14 cellular contexts compared by ENCODE assay signal in genomic region chr9:9631302-9631701, GRCh38.
DNase-seq lines count a peak whose midpoint lies in the region; ATAC-seq and TF ChIP-seq lines count a peak whose summit lies in the region.
"Had no signal": no experiment of that assay in that cellular context is flagged by ENCODE, and none has a peak within 500 bp of the region (broad histone marks: within the 10 kb centered on the region; RNA-seq: fewer than 3 reads in every experiment).

No MANE protein-coding gene starts in this region.

- BruUV-seq in OCI-LY7 (replicated peaks; lab: Mats Ljungman, UMichigan) = no TSS peak

- no peak overlapping the region for H3K4me3 Mint-ChIP-seq in T-helper 2 cell treated with Interferon-gamma antibody and Interleukin-4, amounts not matched to agents 5 μg/mL and 100 μg/mL, for 36 hours
- H3K4me3 Mint-ChIP-seq: activated T-cell treated with anti-CD3 and anti-CD28 coated beads, Interleukin-2, amount 50 U/mL, for 24 hours; immature natural killer cell had no signal

- peaks cover 27% of the 10 kb centered on the region for H3K4me1 ChIP-seq in OCI-LY7 (ENCODE audit: insufficient read depth, low read length, poor library complexity, severe bottlenecking)
- H3K4me1 ChIP-seq in hepatocyte (ENCODE audit: insufficient read depth) = no peaks in the 10 kb centered on the region

- H3K27me3 ChIP-seq in hepatocyte = no peaks in the 10 kb centered on the region

- H3K9me2 ChIP-seq in OCI-LY7 (ENCODE audit: insufficient read depth, low read length) (no peaks in the 10 kb centered on the region), hepatocyte (replicated peaks; ENCODE audit: insufficient read depth) (no peaks in the 10 kb centered on the region)

- H3K79me2 ChIP-seq in OCI-LY7 (ENCODE audit: insufficient read depth, low read depth, low read length) = no peaks in the 10 kb centered on the region
- H3K79me2 ChIP-seq in hepatocyte = no peaks in the 10 kb centered on the region

- no peak overlapping the region for H3K4me3 ChIP-seq in OCI-LY7 (ENCODE audit: low read depth, low read length, poor library complexity, severe bottlenecking)
- H3K4me3 ChIP-seq in hepatocyte = no peak overlapping the region

- no peak overlapping the region for H3K27ac ChIP-seq in OCI-LY7 (ENCODE audit: low read depth, low read length, poor library complexity, severe bottlenecking)
- no peak overlapping the region for H3K27ac ChIP-seq in hepatocyte

- ATAC-seq in GM18517 (IDR thresholded peaks at IDR 0.05; ENCODE audit: unreplicated experiment) (peak; percentile 75), GM21390 (IDR thresholded peaks at IDR 0.05; ENCODE audit: unreplicated experiment) (peak; percentile 81), HG02981 (IDR thresholded peaks at IDR 0.05; ENCODE audit: unreplicated experiment) (peak; percentile 69)

- CTCF ChIA-PET in OCI-LY7 (lab: Charles Lee; ENCODE audit: unreplicated experiment) = no interaction called here

- H4K20me1 ChIP-seq in OCI-LY7 (ENCODE audit: insufficient read depth, low read length) (no peaks in the 10 kb centered on the region), hepatocyte (ENCODE audit: insufficient read depth, poor library complexity, severe bottlenecking) (no peaks in the 10 kb centered on the region)

- intact Hi-C loops in OCI-LY7 (cut with micrococcal nuclease; ENCODE audit: unreplicated experiment) = loop anchor here (2.0 kb wide), 1 partner anchor 19 kb away; no protein-coding TSS in a partner anchor

- no peak for TF ChIP-seq CTCF in OCI-LY7 (conservative IDR thresholded peaks at IDR 0.05; ENCODE audit: low read length)
- TF ChIP-seq CTCF in hepatocyte (IDR thresholded peaks at IDR 0.05; ENCODE audit: poor library complexity) = no peak

- H3K36me3 Mint-ChIP-seq in T-helper 2 cell treated with Interferon-gamma antibody and Interleukin-4, amounts not matched to agents 5 μg/mL and 100 μg/mL, for 36 hours (ENCODE audit: low read depth) = no peaks in the 10 kb centered on the region
- H3K36me3 Mint-ChIP-seq: immature natural killer cell had no signal

- H3K27me3 Mint-ChIP-seq in T-helper 2 cell treated with Interferon-gamma antibody and Interleukin-4, amounts not matched to agents 5 μg/mL and 100 μg/mL, for 36 hours (ENCODE audit: low read depth) = no peaks in the 10 kb centered on the region
- H3K27me3 Mint-ChIP-seq: activated T-cell treated with anti-CD3 and anti-CD28 coated beads, Interleukin-2, amount 50 U/mL, for 24 hours had no signal

- no peak overlapping the region for H3K27ac Mint-ChIP-seq in T-helper 2 cell treated with Interferon-gamma antibody and Interleukin-4, amounts not matched to agents 5 μg/mL and 100 μg/mL, for 36 hours
- H3K27ac Mint-ChIP-seq: activated T-cell treated with anti-CD3 and anti-CD28 coated beads, Interleukin-2, amount 50 U/mL, for 24 hours; immature natural killer cell had no signal

- POLR2A ChIA-PET in OCI-LY7 (lab: Charles Lee) = interaction anchor here (0.6 to 2.3 kb wide), 11 partner anchors 9 to 214 kb away, joined by 3 to 11 read pairs (median 5); no protein-coding TSS in a partner anchor

- H3K9me3 ChIP-seq in OCI-LY7 (ENCODE audit: low read length) (no peaks in the 10 kb centered on the region), hepatocyte (ENCODE audit: low read depth) (no peaks in the 10 kb centered on the region)

- no peaks in the 10 kb centered on the region for H3K9me3 Mint-ChIP-seq in T-helper 2 cell treated with Interferon-gamma antibody and Interleukin-4, amounts not matched to agents 5 μg/mL and 100 μg/mL, for 36 hours

- peak overlapping the region; percentile 22; the same call in 1 of the 2 replicates for H2AFZ ChIP-seq in OCI-LY7 (ENCODE audit: low read length)
- no peak overlapping the region for H2AFZ ChIP-seq in hepatocyte

- WGBS in hepatocyte (ENCODE audit: low lambda C conversion rate, missing lambda C conversion rate) = 77% methylated on average over 2 of the region's 2 CpGs

- H3K4me1 Mint-ChIP-seq in T-helper 2 cell treated with Interferon-gamma antibody and Interleukin-4, amounts not matched to agents 5 μg/mL and 100 μg/mL, for 36 hours (ENCODE audit: low read depth) = no peaks in the 10 kb centered on the region
- H3K4me1 Mint-ChIP-seq: immature natural killer cell had no signal

- H3K4me2 ChIP-seq in OCI-LY7 (ENCODE audit: low read length) = peak overlapping the region; percentile 44; the same call in 1 of the 2 replicates
- no peak overlapping the region for H3K4me2 ChIP-seq in hepatocyte

- DNase-seq in OCI-LY7 (ENCODE audit: low spot score) (no peak), GF-D8 (lab: John Stamatoyannopoulos, UW) (no peak), hepatocyte (ENCODE audit: low spot score) (no peak)
- no peak for DNase-seq in T-helper 2 cell treated with Interferon-gamma antibody and Interleukin-4, amounts not matched to agents 5 μg/mL and 100 μg/mL, for 36 hours (ENCODE audit: low spot score)
- no peak for DNase-seq in stimulated activated CD4-positive, alpha-beta T cell treated with anti-CD3 and anti-CD28 coated beads, Interleukin-15, amount 100 ng/mL, for 24 hours
- DNase-seq: activated CD4-positive, CD25-positive, alpha-beta regulatory T cell treated with anti-CD3 and anti-CD28 coated beads, Interleukin-2, amount 50 U/mL, for 72 hours; activated T-cell treated with anti-CD3 and anti-CD28 coated beads, Interleukin-2, amount 50 U/mL, for 24 hours; immature natural killer cell; KG1; NCI-H2029; posterior cingulate gyrus had no signal

- H3K36me3 ChIP-seq in OCI-LY7 (ENCODE audit: insufficient read depth, low read length) (no peaks in the 10 kb centered on the region), hepatocyte (replicated peaks; ENCODE audit: insufficient read depth, low read depth) (no peaks in the 10 kb centered on the region)
